Comparison of ENCODE assay signal across 12 cellular contexts in genomic region chr13:33146843-33147611, GRCh38.
DNase-seq lines count a peak whose midpoint lies in the region; ATAC-seq, FAIRE-seq and TF ChIP-seq lines count a peak whose summit lies in the region.
"Had no signal": no experiment of that assay in that cellular context is flagged by ENCODE, and none has a peak within 500 bp of the region (broad histone marks: within the 10 kb centered on the region; RNA-seq: fewer than 3 reads in every experiment).

No MANE protein-coding gene starts in this region.

- H3K9me3 ChIP-seq in colonic mucosa, result no peaks in the 10 kb centered on the region
- H3K9me3 ChIP-seq: sigmoid colon had no signal

- H3K36me3 ChIP-seq in colonic mucosa, result no peaks in the 10 kb centered on the region
- H3K36me3 ChIP-seq: cardiac muscle cell had no signal

- peak; percentile 88 for ATAC-seq in GM18499 (IDR thresholded peaks at IDR 0.05; ENCODE audit: insufficient read depth, unreplicated experiment)
- ATAC-seq in HG02763 (IDR thresholded peaks at IDR 0.05; ENCODE audit: unreplicated experiment), result peak; percentile 83
- peak; percentile 84 for ATAC-seq in HG03558 (IDR thresholded peaks at IDR 0.05; ENCODE audit: extremely low read depth, unreplicated experiment)

- no peak for TF ChIP-seq CTCF in colonic mucosa (IDR thresholded peaks at IDR 0.05)

- peak; percentile 42 for DNase-seq in GM19239 (ENCODE audit: insufficient read length, low spot score)
- DNase-seq in colonic mucosa, result no peak
- DNase-seq in activated effector memory CD4-positive, alpha-beta T cell treated with anti-CD3 and anti-CD28 coated beads, Interleukin-2, amount 50 U/mL, for 16 hours, result no peak
- no peak for DNase-seq in NCI-H82 (lab: John Stamatoyannopoulos, UW)
- DNase-seq in A172 (ENCODE audit: low spot score), result no peak
- DNase-seq: DND-41, NCI-H2081, sigmoid colon had no signal

- no peaks in the 10 kb centered on the region for H3K27me3 ChIP-seq in colonic mucosa
- H3K27me3 ChIP-seq: cardiac muscle cell, sigmoid colon had no signal

- H3K27ac ChIP-seq in colonic mucosa, result no peak overlapping the region
- H3K27ac ChIP-seq: cardiac muscle cell, sigmoid colon had no signal

- FAIRE-seq in GM19239 (lab: Jason Lieb, UNC), result peak; percentile 94

- no peak overlapping the region for H3K4me3 ChIP-seq in colonic mucosa
- H3K4me3 ChIP-seq: cardiac muscle cell, sigmoid colon had no signal

- no peaks in the 10 kb centered on the region for H3K4me1 ChIP-seq in colonic mucosa

- intact Hi-C loops in colonic mucosa (cut with DNase I), result no loop called here

- no peak overlapping the region for H3K9ac ChIP-seq in colonic mucosa (ENCODE audit: low read depth in 2 of 2, low read length in 2 of 2)
